Comparison of ENCODE assay signal across 6 cellular contexts in the genomic region with DNA sequence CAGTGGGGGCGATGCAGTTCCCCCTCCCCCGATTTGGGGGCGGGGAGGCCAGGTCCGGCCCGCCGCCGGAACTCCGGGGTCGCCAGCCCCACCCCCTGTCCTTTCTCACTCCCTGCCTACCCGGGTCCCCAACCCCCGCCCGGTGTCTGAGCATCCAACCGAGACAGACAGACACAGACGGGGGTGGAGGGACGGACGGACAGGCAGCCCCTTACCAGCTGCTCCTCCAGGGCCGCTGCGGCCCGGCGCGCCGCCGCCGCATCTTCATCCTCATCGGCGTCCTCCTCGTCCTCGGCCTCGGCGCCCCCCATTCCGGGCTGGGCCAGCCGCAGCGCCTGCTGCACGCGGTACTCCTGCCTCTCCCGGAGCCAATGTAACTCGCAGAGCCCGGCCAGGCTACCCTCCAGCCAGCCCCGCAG. TPM values are rescaled to one million over a fixed set of nuclear protein-coding genes. Genes with fewer than 3 reads are reported as not detected.
DNase-seq lines count a peak whose midpoint lies in the region; ATAC-seq and TF ChIP-seq lines count a peak whose summit lies in the region.

No MANE protein-coding gene starts in this region.

- no peaks in the 10 kb centered on the region for H3K9me3 Mint-ChIP-seq in neural progenitor cell

- peaks cover 24% of the 10 kb centered on the region for H3K4me1 Mint-ChIP-seq in neural progenitor cell

- H3F3A ChIP-seq in neural progenitor cell (ENCODE audit: low read depth): peaks cover 35% of the 10 kb centered on the region

- peak overlapping the region; percentile 67 to 82 for H3K27ac ChIP-seq in breast epithelium
- no peak overlapping the region for H3K27ac ChIP-seq in neural progenitor cell

- peaks cover 15% of the 10 kb centered on the region for H4K20me1 ChIP-seq in neural progenitor cell (ENCODE audit: low read depth)

- H3K9ac ChIP-seq in neural progenitor cell: no peak overlapping the region

- no peak for TF ChIP-seq POLR2A in breast epithelium (IDR thresholded peaks at IDR 0.05)

- in situ Hi-C loops in GM13977 (cut with MboI; ENCODE audit: low pct_unique_long_range_greater_than_20kb, low sequenced_read_pairs, unreplicated experiment): loop anchor here (5.0 to 10.0 kb wide), 2 partner anchors 48 to 126 kb away; no protein-coding TSS in a partner anchor

- no peaks in the 10 kb centered on the region for H3K9me3 ChIP-seq in breast epithelium
- H3K9me3 ChIP-seq in neural progenitor cell (ENCODE audit: low read depth): no peaks in the 10 kb centered on the region

- H3K36me3 Mint-ChIP-seq in neural progenitor cell: no peaks in the 10 kb centered on the region

- H3K27me3 Mint-ChIP-seq in neural progenitor cell (ENCODE audit: insufficient read depth, low read depth): peaks cover 7% of the 10 kb centered on the region

- no peaks in the 10 kb centered on the region for H3K36me3 ChIP-seq in breast epithelium
- no peaks in the 10 kb centered on the region for H3K36me3 ChIP-seq in neural progenitor cell

- H3K4me3 Mint-ChIP-seq in neural progenitor cell: peak overlapping the region; percentile 88

- peak; percentile 1 for ATAC-seq in HG02981 (IDR thresholded peaks at IDR 0.05; ENCODE audit: unreplicated experiment)
- ATAC-seq in HG02885 (IDR thresholded peaks at IDR 0.05; ENCODE audit: poor library complexity, unreplicated experiment): no peak

- DNase-seq in breast epithelium (ENCODE audit: low spot score in 2 of 2): peak in 1 of 2 donors; percentile 38
- DNase-seq in neural progenitor cell (ENCODE audit: low spot score): peak; percentile 55
- DNase-seq in GM13977 (ENCODE audit: low spot score): no peak
- no peak for DNase-seq in COLO668 (lab: John Stamatoyannopoulos, UW; ENCODE audit: unreplicated experiment)

- peak overlapping the region; percentile 91 for H3K4me2 ChIP-seq in neural progenitor cell

- H3K27me3 ChIP-seq in breast epithelium: peaks cover 0 to 18% of the 10 kb centered on the region in 2 donors
- H3K27me3 ChIP-seq in neural progenitor cell: peaks cover 31% of the 10 kb centered on the region

- TF ChIP-seq CTCF in breast epithelium (IDR thresholded peaks at IDR 0.05): no peak
- TF ChIP-seq CTCF in neural progenitor cell (IDR thresholded peaks at IDR 0.05): no peak
- TF ChIP-seq CTCF in GM13977 (IDR thresholded peaks at IDR 0.05; ENCODE audit: extremely low read depth, insufficient read depth, missing control alignments): no peak

- intact Hi-C loops in breast epithelium (cut with DNase I; ENCODE audit: low total_unique reads): loop anchor here (5.0 kb wide), 1 partner anchor 43 kb away; no protein-coding TSS in a partner anchor

- H3K4me1 ChIP-seq in breast epithelium (peaks cover 5 to 12% of the 10 kb centered on the region in 2 donors), neural progenitor cell (peaks cover 25% of the 10 kb centered on the region)

- no peak overlapping the region for H3K27ac Mint-ChIP-seq in neural progenitor cell

- H3K79me2 ChIP-seq in neural progenitor cell (ENCODE audit: low read depth): no peaks in the 10 kb centered on the region

- H2AFZ ChIP-seq in neural progenitor cell (replicated peaks): peak overlapping the region; percentile 35

- H3K4me3 ChIP-seq in breast epithelium (peak overlapping the region; percentile 54 to 88 (median 63)), neural progenitor cell (peak overlapping the region; percentile 58)

RNA-seq across cellular contexts. Expression of gene DACT3, which starts 0.4 kb away (rescaled TPM):
- total RNA-seq in breast epithelium (1 to 10 TPM in 2 of 3 donors, under 1 TPM in 1; 0.48 to 3.9 (median 1.9) TPM), neural progenitor cell (ENCODE audit: low replicate concordance) (0.75 and 2.2 TPM in 2 replicates)

RNA-seq across cellular contexts. Expression of gene GNG8, which starts 24.6 kb away (rescaled TPM):
- not detected for total RNA-seq in breast epithelium
- total RNA-seq in neural progenitor cell (ENCODE audit: low replicate concordance): not detected in 2 replicates

RNA-seq across cellular contexts. Expression of gene PTGIR, which starts 35.7 kb away (rescaled TPM):
- total RNA-seq in breast epithelium (1 to 10 TPM in 2 of 3 donors, under 1 TPM in 1; 0.29 to 6.9 (median 1.3) TPM), neural progenitor cell (ENCODE audit: low replicate concordance) (not detected in 2 replicates)

RNA-seq across cellular contexts. Expression of gene PRKD2, which starts 56.3 kb away (rescaled TPM):
- total RNA-seq in breast epithelium (10 to 100 TPM; 13.1 to 36.7 (median 25.5) TPM), neural progenitor cell (ENCODE audit: low replicate concordance) (14.9 and 22.2 TPM in 2 replicates)

RNA-seq across cellular contexts. Expression of gene CALM3, which starts 59.5 kb away (rescaled TPM):
- total RNA-seq in breast epithelium (100 to 1,000 TPM in 1 of 3 donors, 10 to 100 TPM in 2; 85.9 to 129 (median 86.6) TPM), neural progenitor cell (ENCODE audit: low replicate concordance) (373 and 403 TPM in 2 replicates)
